In the genomic region with DNA sequence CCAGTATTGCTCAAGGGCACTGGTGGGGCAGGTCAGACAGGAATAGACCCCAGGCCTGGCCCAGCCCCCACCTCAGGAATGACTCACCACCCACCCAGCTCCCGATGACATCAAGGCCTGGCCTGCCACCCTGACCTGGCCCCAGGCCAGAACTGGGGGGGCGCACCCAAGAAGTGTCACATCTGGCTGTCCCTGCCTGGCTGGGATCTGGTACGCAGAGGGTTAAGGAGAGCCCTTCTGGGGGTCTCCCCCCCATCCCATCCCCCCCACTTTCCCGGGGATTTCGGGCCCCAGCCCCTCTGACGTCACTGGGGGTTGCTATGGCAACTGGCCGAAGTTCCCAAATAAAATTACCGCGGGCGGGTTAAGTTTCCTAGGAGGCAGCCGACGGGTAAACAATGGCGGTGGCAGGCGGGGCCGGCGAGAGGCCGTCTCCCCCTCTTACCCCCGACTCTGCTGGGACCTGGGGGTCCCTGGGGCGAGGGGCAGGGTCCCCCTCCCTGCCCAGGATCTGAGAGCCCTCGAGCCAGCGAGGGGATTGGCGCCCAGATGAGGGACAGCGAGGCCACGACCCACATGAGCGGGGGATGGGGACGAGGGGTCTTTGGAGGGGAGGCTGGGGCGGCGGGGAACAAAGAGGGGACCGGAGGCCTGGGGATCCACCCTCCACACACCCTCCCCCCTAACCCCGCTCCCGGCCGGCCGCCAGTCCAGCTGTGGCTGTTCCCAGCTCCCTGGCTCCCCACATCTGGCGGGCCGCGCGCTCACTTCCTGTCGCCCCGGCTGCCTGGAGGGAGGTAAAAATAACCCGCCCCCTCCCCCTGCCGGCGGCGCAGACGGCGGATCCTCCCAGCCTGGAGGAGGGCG, we compare ENCODE assay signal across 1 cellular context.
TF ChIP-seq lines count a peak whose summit lies in the region.

No MANE protein-coding gene starts in this region.

TF ChIP-seq in K562, 482 proteins besides CTCF, POLR2A, EP300 and RAD21 (continued from another document and continues in another):
- TF ChIP-seq, protein P1, sequence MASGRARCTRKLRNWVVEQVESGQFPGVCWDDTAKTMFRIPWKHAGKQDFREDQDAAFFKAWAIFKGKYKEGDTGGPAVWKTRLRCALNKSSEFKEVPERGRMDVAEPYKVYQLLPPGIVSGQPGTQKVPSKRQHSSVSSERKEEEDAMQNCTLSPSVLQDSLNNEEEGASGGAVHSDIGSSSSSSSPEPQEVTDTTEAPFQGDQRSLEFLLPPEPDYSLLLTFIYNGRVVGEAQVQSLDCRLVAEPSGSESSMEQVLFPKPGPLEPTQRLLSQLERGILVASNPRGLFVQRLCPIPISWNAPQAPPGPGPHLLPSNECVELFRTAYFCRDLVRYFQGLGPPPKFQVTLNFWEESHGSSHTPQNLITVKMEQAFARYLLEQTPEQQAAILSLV (tag; IDR thresholded peaks at IDR 0.05): no peak
- peak; percentile 59; the same call in 1 of the 2 replicates for TF ChIP-seq SPI1 (IDR thresholded peaks at IDR 0.05; ENCODE audit: borderline replicate concordance, low read depth, low read length)
- TF ChIP-seq ZNF583 (CRISPR knock-in tag; IDR thresholded peaks at IDR 0.05): no peak
- TF ChIP-seq RBM39 (optimal IDR thresholded peaks at IDR 0.05; ENCODE audit: low read depth, low read length): no peak
- TF ChIP-seq OTX1 (CRISPR knock-in tag; IDR thresholded peaks at IDR 0.05): peak; percentile 44; the same call in 1 of the 2 replicates
- TF ChIP-seq GATA2 (CRISPR knock-in tag; IDR thresholded peaks at IDR 0.05): no peak
- TF ChIP-seq MCM7 (IDR thresholded peaks at IDR 0.05): no peak
- TF ChIP-seq TAF9B (IDR thresholded peaks at IDR 0.05; ENCODE audit: partially characterized antibody): peak; percentile 57
- TF ChIP-seq SMARCC2 (IDR thresholded peaks at IDR 0.05; ENCODE audit: low read depth): peak; percentile 80
- TF ChIP-seq NELFE (IDR thresholded peaks at IDR 0.05; ENCODE audit: insufficient read depth, insufficient read length): no peak
- TF ChIP-seq NFIC (IDR thresholded peaks at IDR 0.05): peak; percentile 100
- TF ChIP-seq LCOR (CRISPR knock-in tag; IDR thresholded peaks at IDR 0.05): peak; percentile 4; the same call in 1 of the 2 replicates
- no peak for TF ChIP-seq REST (CRISPR knock-in tag; IDR thresholded peaks at IDR 0.05; ENCODE audit: low read depth)
- no peak; the same call in 1 of the 2 replicates for TF ChIP-seq ZNF75A (CRISPR knock-in tag; IDR thresholded peaks at IDR 0.05)
- no peak for TF ChIP-seq NBN (IDR thresholded peaks at IDR 0.05; ENCODE audit: low read depth)
- no peak for TF ChIP-seq ZBTB1 (CRISPR knock-in tag; IDR thresholded peaks at IDR 0.05; ENCODE audit: borderline replicate concordance, low read depth)
- TF ChIP-seq ID3 (CRISPR knock-in tag; IDR thresholded peaks at IDR 0.05): no peak
- TF ChIP-seq ID3 (tag; IDR thresholded peaks at IDR 0.05): no peak; the same call in 1 of the 2 replicates
- TF ChIP-seq CREB1 (IDR thresholded peaks at IDR 0.05): peak; percentile 70
- peak; percentile 70; the same call in 1 of the 2 replicates for TF ChIP-seq CREB1 (CRISPR knock-in tag; IDR thresholded peaks at IDR 0.05)
- peak; percentile 35; the same call in 1 of the 2 replicates for TF ChIP-seq MGA (IDR thresholded peaks at IDR 0.05)
- TF ChIP-seq, protein P2, sequence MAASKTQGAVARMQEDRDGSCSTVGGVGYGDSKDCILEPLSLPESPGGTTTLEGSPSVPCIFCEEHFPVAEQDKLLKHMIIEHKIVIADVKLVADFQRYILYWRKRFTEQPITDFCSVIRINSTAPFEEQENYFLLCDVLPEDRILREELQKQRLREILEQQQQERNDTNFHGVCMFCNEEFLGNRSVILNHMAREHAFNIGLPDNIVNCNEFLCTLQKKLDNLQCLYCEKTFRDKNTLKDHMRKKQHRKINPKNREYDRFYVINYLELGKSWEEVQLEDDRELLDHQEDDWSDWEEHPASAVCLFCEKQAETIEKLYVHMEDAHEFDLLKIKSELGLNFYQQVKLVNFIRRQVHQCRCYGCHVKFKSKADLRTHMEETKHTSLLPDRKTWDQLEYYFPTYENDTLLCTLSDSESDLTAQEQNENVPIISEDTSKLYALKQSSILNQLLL (CRISPR knock-in tag; IDR thresholded peaks at IDR 0.05; ENCODE audit: borderline replicate concordance): no peak
- TF ChIP-seq ZZZ3 (IDR thresholded peaks at IDR 0.05): no peak
- TF ChIP-seq ZFX (CRISPR knock-in tag; IDR thresholded peaks at IDR 0.05): peak; percentile 70; the same call in 1 of the 2 replicates
- no peak for TF ChIP-seq ZNF311 (CRISPR knock-in tag; IDR thresholded peaks at IDR 0.05)
- TF ChIP-seq ARID1B (IDR thresholded peaks at IDR 0.05): peak; percentile 85
- no peak for TF ChIP-seq FOXP4 (CRISPR knock-in tag; IDR thresholded peaks at IDR 0.05; ENCODE audit: borderline replicate concordance)
- TF ChIP-seq ZC3H8 (IDR thresholded peaks at IDR 0.05): no peak
- TF ChIP-seq, protein P3, sequence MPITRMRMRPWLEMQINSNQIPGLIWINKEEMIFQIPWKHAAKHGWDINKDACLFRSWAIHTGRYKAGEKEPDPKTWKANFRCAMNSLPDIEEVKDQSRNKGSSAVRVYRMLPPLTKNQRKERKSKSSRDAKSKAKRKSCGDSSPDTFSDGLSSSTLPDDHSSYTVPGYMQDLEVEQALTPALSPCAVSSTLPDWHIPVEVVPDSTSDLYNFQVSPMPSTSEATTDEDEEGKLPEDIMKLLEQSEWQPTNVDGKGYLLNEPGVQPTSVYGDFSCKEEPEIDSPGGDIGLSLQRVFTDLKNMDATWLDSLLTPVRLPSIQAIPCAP (CRISPR knock-in tag; IDR thresholded peaks at IDR 0.05; ENCODE audit: borderline replicate concordance): no peak
